Comparison of ENCODE assay signal across 8 cellular contexts in genomic region chr7:94510582-94511456, GRCh38. TPM values are rescaled to one million over a fixed set of nuclear protein-coding genes. Genes with fewer than 3 reads are reported as not detected.
DNase-seq lines count a peak whose midpoint lies in the region; ATAC-seq and TF ChIP-seq lines count a peak whose summit lies in the region.

No MANE protein-coding gene starts in this region.

- H3K4me1 ChIP-seq in OCI-LY3 (ENCODE audit: low read length) = peaks cover 14% of the 10 kb centered on the region
- H3K4me1 ChIP-seq in urinary bladder (ENCODE audit: insufficient read depth) = no peaks in the 10 kb centered on the region

- H3K36me3 ChIP-seq in OCI-LY3 (replicated peaks; ENCODE audit: low read depth, low read length) = no peaks in the 10 kb centered on the region
- no peaks in the 10 kb centered on the region for H3K36me3 ChIP-seq in urinary bladder (ENCODE audit: insufficient read depth)

- peak overlapping the region; percentile 89 for H3K4me3 ChIP-seq in OCI-LY3 (ENCODE audit: low read length)
- H3K4me3 ChIP-seq in urinary bladder (ENCODE audit: low read depth, low read length) = peak overlapping the region; percentile 88

- intact Hi-C loops in CD14-positive monocyte (cut with micrococcal nuclease) = no loop called here
- intact Hi-C loops in head of caudate nucleus (cut with DNase I) = loop anchor here (5.0 to 10.0 kb wide), 2 partner anchors 146 to 534 kb away; partner anchors contain the start of gene SGCE

- WGBS in urinary bladder = 20% methylated on average over 16 of the region's 16 CpGs

- no peaks in the 10 kb centered on the region for H3K9me3 ChIP-seq in OCI-LY3 (ENCODE audit: insufficient read depth, low read length)

- peak overlapping the region in 2 of 7 donors; percentile 59 to 73 for H3K27ac Mint-ChIP-seq in CD14-positive monocyte

- TF ChIP-seq CTCF in CD14-positive monocyte (IDR thresholded peaks at IDR 0.05) (no peak), OCI-LY3 (IDR thresholded peaks at IDR 0.05; ENCODE audit: low read depth, low read length) (no peak), omental fat pad (IDR thresholded peaks at IDR 0.05) (no peak)

- peak overlapping the region; percentile 77 for H2AFZ ChIP-seq in OCI-LY3 (ENCODE audit: low read depth, low read length)

- peak overlapping the region; percentile 91 for H3K4me2 ChIP-seq in OCI-LY3 (ENCODE audit: low read length)

- H3K79me2 ChIP-seq in OCI-LY3 (ENCODE audit: low read length) = peaks cover 58% of the 10 kb centered on the region

- peak overlapping the region; percentile 65 for H3K27ac ChIP-seq in OCI-LY3 (ENCODE audit: low read length)
- H3K27ac ChIP-seq in urinary bladder (ENCODE audit: low read depth) = peak overlapping the region; percentile 96

- DNase-seq in CD14-positive monocyte (ENCODE audit: low spot score) (no peak), HPDE6-E6E7 (ENCODE audit: extremely low spot score) (peak; percentile 10), head of caudate nucleus (peak in 39 of 42 donors; percentile 14 to 71 (median 43)), omental fat pad (ENCODE audit: low spot score) (no peak)
- peak; percentile 34 for DNase-seq in activated naive CD4-positive, alpha-beta T cell treated with Interleukin-2 at 50 U/mL for 16 hours

- peak overlapping the region; percentile 91 for H3K9ac ChIP-seq in OCI-LY3 (ENCODE audit: low read length)

- H3K36me3 Mint-ChIP-seq in CD14-positive monocyte = peaks cover 0 to 2% of the 10 kb centered on the region in 2 donors

- H3K27me3 Mint-ChIP-seq in CD14-positive monocyte (ENCODE audit: low read depth in 3 of 3) = no peaks in the 10 kb centered on the region

- no peaks in the 10 kb centered on the region for H3K27me3 ChIP-seq in OCI-LY3 (ENCODE audit: low read depth, low read length)

- H3K4me3 Mint-ChIP-seq in CD14-positive monocyte = peak overlapping the region; percentile 78 to 90

- H3K4me1 Mint-ChIP-seq in CD14-positive monocyte = peaks cover 17% of the 10 kb centered on the region

- no peaks in the 10 kb centered on the region for H3K9me3 Mint-ChIP-seq in CD14-positive monocyte

- no peaks in the 10 kb centered on the region for H4K20me1 ChIP-seq in OCI-LY3 (ENCODE audit: insufficient read depth, low read length)

- ATAC-seq in GM19452 (IDR thresholded peaks at IDR 0.05; ENCODE audit: unreplicated experiment) (peak; percentile 15), omental fat pad (ENCODE audit: low FRiP score) (peak; percentile 9)

RNA-seq across cellular contexts. Expression of gene CASD1, which starts 1.2 kb away (rescaled TPM):
- polyA plus RNA-seq in CD14-positive monocyte (1 to 10 TPM; 2.0 to 3.6 TPM), urinary bladder (16.1 TPM)
- total RNA-seq in omental fat pad (10 to 100 TPM; 19.1 to 34.5 (median 23.3) TPM), urinary bladder (79.7 TPM)

Comparison
In these comparisons a context has a peak if more than half of its experiments do, and no peak if none do; other contexts are left out.
1. DNase-seq: peak in HPDE6-E6E7 (single experiment), activated naive CD4-positive, alpha-beta T cell treated with Interleukin-2 at 50 U/mL for 16 hours (single experiment) and head of caudate nucleus (39 of 42); none in CD14-positive monocyte (single experiment) and omental fat pad (single experiment).